Comparison of ENCODE assay signal across 17 cellular contexts in the genomic region with DNA sequence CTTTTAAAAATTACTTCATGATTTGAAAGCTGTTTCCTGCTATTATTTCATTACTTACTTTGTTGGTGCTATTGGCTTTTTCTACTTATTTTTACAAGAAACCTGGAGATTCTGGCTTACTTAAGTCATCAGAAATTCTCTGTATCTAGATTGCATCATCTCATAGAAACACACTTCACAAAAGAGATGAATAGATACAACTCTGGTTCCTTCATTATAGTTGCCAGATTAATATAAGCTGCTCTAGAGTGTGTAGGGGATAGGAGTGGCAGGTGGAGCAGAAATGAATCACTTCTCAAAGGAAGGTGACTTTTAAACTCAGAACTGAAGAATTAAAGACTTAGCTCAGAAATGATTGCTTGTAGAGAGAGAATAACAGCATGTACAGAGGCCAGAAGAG.
"Had no signal": no experiment of that assay in that cellular context is flagged by ENCODE, and none has a peak within 500 bp of the region (broad histone marks: within the 10 kb centered on the region; RNA-seq: fewer than 3 reads in every experiment).

No MANE protein-coding gene starts in this region.

- ATAC-seq: activated CD8-positive, alpha-beta memory T cell treated with anti-CD3 and anti-CD28 coated beads, Interleukin-2, amount 10 ng/mL, durations not matched to agents 7 days and 5 days; foreskin keratinocyte; natural killer cell; stimulated activated memory B cell treated with anti-CD40 and anti-IgM and Interleukin-4, amounts not matched to agents 10 μg/mL and 1 μg/mL and 100 μg/mL, for 72 hours; WTC11 had no signal

- H3K36me3 Mint-ChIP-seq: natural killer cell, WTC11 had no signal

- H3K4me1 Mint-ChIP-seq: memory B cell; natural killer cell; stimulated activated memory B cell treated with anti-CD40 and anti-IgM and Interleukin-4, amounts not matched to agents 10 μg/mL and 1 μg/mL and 100 μg/mL, for 72 hours; WTC11 had no signal

- H3K9me3 ChIP-seq: left ventricle myocardium inferior, SK-N-SH, transverse colon had no signal

- H3K27ac Mint-ChIP-seq: activated CD8-positive, alpha-beta memory T cell treated with anti-CD3 and anti-CD28 coated beads, Interleukin-2, amount 10 ng/mL, durations not matched to agents 7 days and 5 days; memory B cell; natural killer cell; stimulated activated memory B cell treated with anti-CD40 and anti-IgM and Interleukin-4, amounts not matched to agents 10 μg/mL and 1 μg/mL and 100 μg/mL, for 72 hours; WTC11 had no signal

- H3K27me3 Mint-ChIP-seq: activated CD8-positive, alpha-beta memory T cell treated with anti-CD3 and anti-CD28 coated beads, Interleukin-2, amount 10 ng/mL, durations not matched to agents 7 days and 5 days; central memory CD8-positive, alpha-beta T cell; memory B cell; stimulated activated memory B cell treated with anti-CD40 and anti-IgM and Interleukin-4, amounts not matched to agents 10 μg/mL and 1 μg/mL and 100 μg/mL, for 72 hours had no signal

- H3K4me3 Mint-ChIP-seq: activated CD8-positive, alpha-beta memory T cell treated with anti-CD3 and anti-CD28 coated beads, Interleukin-2, amount 10 ng/mL, durations not matched to agents 7 days and 5 days; central memory CD8-positive, alpha-beta T cell; memory B cell; natural killer cell; stimulated activated memory B cell treated with anti-CD40 and anti-IgM and Interleukin-4, amounts not matched to agents 10 μg/mL and 1 μg/mL and 100 μg/mL, for 72 hours; WTC11 had no signal

- DNase-seq: activated CD4-positive, alpha-beta T cell treated with anti-CD3 and anti-CD28 coated beads, Interleukin-2, amount 50 U/mL, for 1 hour; activated CD8-positive, alpha-beta memory T cell treated with anti-CD3 and anti-CD28 coated beads, Interleukin-2, amount 10 ng/mL, durations not matched to agents 7 days and 5 days; activated naive CD4-positive, alpha-beta T cell treated with anti-CD3 and anti-CD28 coated beads, Interleukin-2, amount 50 U/mL, for 16 hours; activated T-cell treated with anti-CD3 and anti-CD28 coated beads, Interleukin-2, amount 50 U/mL, for 1 hour; brain microvascular endothelial cell; cortex of kidney; effector CD8-positive, alpha-beta T cell; foreskin keratinocyte; left ventricle myocardium inferior; natural killer cell; SK-N-SH; substantia nigra; transverse colon had no signal

- H3K9me3 Mint-ChIP-seq: central memory CD8-positive, alpha-beta T cell; memory B cell; natural killer cell; stimulated activated memory B cell treated with anti-CD40 and anti-IgM and Interleukin-4, amounts not matched to agents 10 μg/mL and 1 μg/mL and 100 μg/mL, for 72 hours; WTC11 had no signal
